In genomic region chr2:155485141-155485842, GRCh38 we compare ENCODE assay signal across 31 cellular contexts.
DNase-seq lines count a peak whose midpoint lies in the region; TF ChIP-seq lines count a peak whose summit lies in the region.
"Had no signal": no experiment of that assay in that cellular context is flagged by ENCODE, and none has a peak within 500 bp of the region (broad histone marks: within the 10 kb centered on the region; RNA-seq: fewer than 3 reads in every experiment).

No MANE protein-coding gene starts in this region.

- H3K27me3 ChIP-seq in mammary epithelial cell (ENCODE audit: insufficient read depth, low read length), result no peaks in the 10 kb centered on the region
- H3K27me3 ChIP-seq: ascending aorta, BE2C, cardiac muscle cell, colonic mucosa, tibial artery had no signal

- H3K27ac ChIP-seq in mammary epithelial cell (ENCODE audit: insufficient read depth, low read depth, low read length), result no peak overlapping the region
- H3K27ac ChIP-seq: ascending aorta, cardiac muscle cell, colonic mucosa, epithelial cell of prostate, tibial artery had no signal

- H3K36me3 Mint-ChIP-seq in MCF 10A (ENCODE audit: insufficient read depth, unreplicated experiment), result no peaks in the 10 kb centered on the region
- H3K36me3 Mint-ChIP-seq: activated CD8-positive, alpha-beta memory T cell treated with anti-CD3 and anti-CD28 coated beads, Interleukin-2, amount 10 ng/mL, durations not matched to agents 7 days and 5 days; CD8-positive, alpha-beta T cell; IgD-negative memory B cell; memory B cell had no signal

- TF ChIP-seq CTCF in mammary epithelial cell (conservative IDR thresholded peaks at IDR 0.05 in 1 of 2, IDR thresholded peaks at IDR 0.05 in 1 of 2; ENCODE audit: extremely low read depth in 1 of 2, insufficient read depth in 1 of 2, low read depth in 1 of 2, low read length in 2 of 2) (no peak), MCF 10A (IDR thresholded peaks at IDR 0.05; ENCODE audit: unreplicated experiment) (no peak)

- no peaks in the 10 kb centered on the region for H3K36me3 ChIP-seq in mammary epithelial cell (ENCODE audit: insufficient read depth, low read length)
- H3K36me3 ChIP-seq: ascending aorta, BE2C, cardiac muscle cell, colonic mucosa, tibial artery had no signal

- no peak overlapping the region for H3K4me2 ChIP-seq in mammary epithelial cell (ENCODE audit: insufficient read depth, low read depth, low read length)

- no peaks in the 10 kb centered on the region for H3K9me3 ChIP-seq in mammary epithelial cell (replicated peaks; ENCODE audit: insufficient read depth, low read length)
- H3K9me3 ChIP-seq: ascending aorta, BE2C, colonic mucosa, tibial artery had no signal

- H3K27ac Mint-ChIP-seq in MCF 10A (ENCODE audit: low read depth, unreplicated experiment), result no peak overlapping the region
- H3K27ac Mint-ChIP-seq: activated CD8-positive, alpha-beta memory T cell treated with anti-CD3 and anti-CD28 coated beads, Interleukin-2, amount 10 ng/mL, durations not matched to agents 7 days and 5 days; CD8-positive, alpha-beta T cell; IgD-negative memory B cell; memory B cell; nephron; T-helper 17 cell had no signal

- DNase-seq in mammary epithelial cell, result peak; percentile 0
- DNase-seq in MCF 10A (ENCODE audit: unreplicated experiment), result no peak
- peak; percentile 52 for DNase-seq in NCI-H1694 treated with DMSO at 0.1 percent for 48 hours (lab: John Stamatoyannopoulos, UW)
- peak; percentile 76 to 78 for DNase-seq in NCI-H526 (lab: John Stamatoyannopoulos, UW)
- DNase-seq in RKO (ENCODE audit: low spot score), result no peak
- no peak for DNase-seq in HK-2 (ENCODE audit: unreplicated experiment)
- DNase-seq in ecto neural progenitor cell (ENCODE audit: low spot score), result no peak
- no peak for DNase-seq in ureter (ENCODE audit: low spot score)
- DNase-seq: ACHN; activated CD4-positive, alpha-beta T cell treated with anti-CD3 and anti-CD28 coated beads, Interleukin-2, amount 50 U/mL, for 4 hours; activated CD8-positive, alpha-beta memory T cell treated with anti-CD3 and anti-CD28 coated beads, Interleukin-2, amount 10 ng/mL, durations not matched to agents 7 days and 5 days; activated gamma-delta T cell; activated T-cell treated with anti-CD3 and anti-CD28 coated beads, Interleukin-2, amount 50 U/mL, for 4 hours; BE2C; CD8-positive, alpha-beta T cell; colonic mucosa; DMS79; effector CD8-positive, alpha-beta T cell; GDM1; NCI-H1092; Right ventricle myocardium superior; stimulated activated CD4-positive, alpha-beta T cell treated with anti-CD3 and anti-CD28 coated beads, Interleukin-15, amount 100 ng/mL, for 24 hours; stimulated activated CD4-positive, alpha-beta T cell treated with anti-CD3 and anti-CD28 coated beads, Interleukin-4, amount 100 ng/mL, for 4 hours; T-helper 17 cell; tibial artery had no signal

- H3K4me3 Mint-ChIP-seq in MCF 10A (ENCODE audit: unreplicated experiment), result no peak overlapping the region
- H3K4me3 Mint-ChIP-seq: activated CD8-positive, alpha-beta memory T cell treated with anti-CD3 and anti-CD28 coated beads, Interleukin-2, amount 10 ng/mL, durations not matched to agents 7 days and 5 days; activated T-cell treated with anti-CD3 and anti-CD28 coated beads, Interleukin-2, amount 50 U/mL, for 4 hours; CD8-positive, alpha-beta T cell; IgD-negative memory B cell; memory B cell; nephron; T-helper 17 cell had no signal

- H3K4me1 ChIP-seq in mammary epithelial cell (ENCODE audit: insufficient read depth, low read length), result no peaks in the 10 kb centered on the region
- H3K4me1 ChIP-seq: ascending aorta, BE2C, colonic mucosa, tibial artery had no signal

- no peaks in the 10 kb centered on the region for H3K4me1 Mint-ChIP-seq in MCF 10A (ENCODE audit: insufficient read depth, unreplicated experiment)
- H3K4me1 Mint-ChIP-seq: activated CD8-positive, alpha-beta memory T cell treated with anti-CD3 and anti-CD28 coated beads, Interleukin-2, amount 10 ng/mL, durations not matched to agents 7 days and 5 days; IgD-negative memory B cell; memory B cell; nephron; T-helper 17 cell had no signal

- H3K9me3 Mint-ChIP-seq in MCF 10A (ENCODE audit: unreplicated experiment), result no peaks in the 10 kb centered on the region
- H3K9me3 Mint-ChIP-seq: IgD-negative memory B cell, nephron had no signal

- CTCF ChIA-PET in mammary epithelial cell (lab: Charles Lee; ENCODE audit: low non-redundant PET) (no interaction called here), MCF 10A (lab: Yijun Ruan, JAX) (no interaction called here)

- in situ Hi-C loops in mammary epithelial cell (cut with MboI; ENCODE audit: low sequenced_read_pairs in 2 of 2), result no loop called here

- 23% methylated on average over 3 of the region's 3 CpGs for WGBS in mammary epithelial cell (ENCODE audit: low coverage, missing lambda C conversion rate)

- H2AFZ ChIP-seq in mammary epithelial cell (ENCODE audit: low read depth, low read length), result no peak overlapping the region

- no peak overlapping the region for H3K4me3 ChIP-seq in mammary epithelial cell (replicated peaks in 1 of 3; ENCODE audit: insufficient read depth in 1 of 3, low read depth in 2 of 3, low read length in 3 of 3)
- H3K4me3 ChIP-seq: ascending aorta, cardiac muscle cell, colonic mucosa, tibial artery had no signal

- peaks cover 15% of the 10 kb centered on the region for H3K27me3 Mint-ChIP-seq in MCF 10A (ENCODE audit: insufficient read depth, unreplicated experiment)
- H3K27me3 Mint-ChIP-seq: activated CD8-positive, alpha-beta memory T cell treated with anti-CD3 and anti-CD28 coated beads, Interleukin-2, amount 10 ng/mL, durations not matched to agents 7 days and 5 days; IgD-negative memory B cell; memory B cell; T-helper 17 cell had no signal

- dilution Hi-C loops in mammary epithelial cell (cut with HindIII; ENCODE audit: low sequenced_read_pairs), result no loop called here

- POLR2A ChIA-PET in MCF 10A (lab: Yijun Ruan, JAX), result no interaction called here

- no peak overlapping the region for H3K9ac ChIP-seq in mammary epithelial cell (ENCODE audit: insufficient read depth, low read length)

- no peaks in the 10 kb centered on the region for H4K20me1 ChIP-seq in mammary epithelial cell (ENCODE audit: insufficient read depth, low read length)

- intact Hi-C loops in mammary epithelial cell (cut with micrococcal nuclease) (no loop called here), MCF 10A (cut with micrococcal nuclease) (no loop called here)

- no TSS peak for BruUV-seq in mammary epithelial cell (replicated peaks; lab: Mats Ljungman, UMichigan)
- no TSS peak for BruUV-seq in MCF 10A (replicated peaks; lab: Mats Ljungman, UMichigan)

- no peaks in the 10 kb centered on the region for H3K79me2 ChIP-seq in mammary epithelial cell (ENCODE audit: insufficient read depth, low read length)

Comparison
In these comparisons a context has a peak if more than half of its experiments do, and no peak if none do; other contexts are left out.
1. DNase-seq: peak in mammary epithelial cell (single experiment), NCI-H1694 treated with DMSO at 0.1 percent for 48 hours (single experiment) and NCI-H526 (2 of 2); none in MCF 10A (single experiment), RKO (single experiment), HK-2 (single experiment), ecto neural progenitor cell (single experiment) and ureter (single experiment).